Comparison of ENCODE assay signal across 19 cellular contexts in genomic region chr4:169815606-169816005, GRCh38. TPM values are rescaled to one million over a fixed set of nuclear protein-coding genes. Genes with fewer than 3 reads are reported as not detected.
DNase-seq lines count a peak whose midpoint lies in the region; ATAC-seq, FAIRE-seq and TF ChIP-seq lines count a peak whose summit lies in the region.
"Had no signal": no experiment of that assay in that cellular context is flagged by ENCODE, and none has a peak within 500 bp of the region (broad histone marks: within the 10 kb centered on the region; RNA-seq: fewer than 3 reads in every experiment).

No MANE protein-coding gene starts in this region.

- dilution Hi-C loops in keratinocyte (cut with MboI; ENCODE audit: extremely low pct_ligation_motif_present, low sequenced_read_pairs), result loop anchor here (25.0 kb wide), 1 partner anchor 222 kb away; the partner anchor contains the start of gene MFAP3L

- H3K9ac ChIP-seq in keratinocyte (ENCODE audit: control insufficient read depth, extremely low read depth, insufficient read depth, low read length) (no peak overlapping the region), trophoblast cell (ENCODE audit: low read length) (no peak overlapping the region)

- no peak overlapping the region for H4K91ac ChIP-seq in trophoblast cell (ENCODE audit: low read depth, low read length)

- H4K8ac ChIP-seq in trophoblast cell (ENCODE audit: low read depth, low read length), result no peak overlapping the region

- H2BK12ac ChIP-seq in trophoblast cell (ENCODE audit: low read length), result no peak overlapping the region

- no peaks in the 10 kb centered on the region for H4K20me1 ChIP-seq in keratinocyte (ENCODE audit: control insufficient read depth, extremely low read depth, insufficient read depth, low read length)

- H3K14ac ChIP-seq in trophoblast cell (ENCODE audit: low read length), result no peak overlapping the region

- H3K4me1 ChIP-seq in RWPE2 (ENCODE audit: insufficient read depth, poor library complexity, severe bottlenecking), result no peaks in the 10 kb centered on the region
- no peaks in the 10 kb centered on the region for H3K4me1 ChIP-seq in keratinocyte (ENCODE audit: control insufficient read depth, extremely low read depth, insufficient read depth, low read length)
- no peaks in the 10 kb centered on the region for H3K4me1 ChIP-seq in trophoblast cell (ENCODE audit: control insufficient read depth in 1 of 2, insufficient read depth in 2 of 2, low read length in 2 of 2)
- H3K4me1 ChIP-seq: sigmoid colon, tibial artery had no signal

- H3K79me2 ChIP-seq in keratinocyte (ENCODE audit: control insufficient read depth, insufficient read depth, low read length) (no peaks in the 10 kb centered on the region), trophoblast cell (ENCODE audit: control insufficient read depth, insufficient read depth, low read length, poor library complexity) (no peaks in the 10 kb centered on the region)

- no peak for TF ChIP-seq POLR2A in GM18505 (IDR thresholded peaks at IDR 0.05; ENCODE audit: borderline replicate concordance, extremely low read depth, insufficient read depth, insufficient read length)

- no peaks in the 10 kb centered on the region for H3K9me1 ChIP-seq in keratinocyte (ENCODE audit: control insufficient read depth, extremely low read depth, insufficient read depth, low read length)

- no peak overlapping the region for H2AK5ac ChIP-seq in trophoblast cell (ENCODE audit: low read length)

- no peaks in the 10 kb centered on the region for H3K27me3 ChIP-seq in RWPE2 (ENCODE audit: insufficient read depth, poor library complexity, severe bottlenecking)
- H3K27me3 ChIP-seq in keratinocyte (ENCODE audit: control insufficient read depth, extremely low read depth, insufficient read depth, low read length), result no peaks in the 10 kb centered on the region
- no peaks in the 10 kb centered on the region for H3K27me3 ChIP-seq in trophoblast cell (ENCODE audit: insufficient read depth, low read length)
- H3K27me3 ChIP-seq: cardiac muscle cell, sigmoid colon, tibial artery had no signal

- TF ChIP-seq CTCF in RWPE2 (IDR thresholded peaks at IDR 0.05; ENCODE audit: poor library complexity, severe bottlenecking) (no peak), keratinocyte (optimal IDR thresholded peaks at IDR 0.05 in 1 of 3, IDR thresholded peaks at IDR 0.05 in 1 of 3, conservative IDR thresholded peaks at IDR 0.05 in 1 of 3; ENCODE audit: extremely low read depth in 1 of 3, insufficient read depth in 2 of 3, low read length in 3 of 3) (no peak)

- no peak overlapping the region for H3K18ac ChIP-seq in trophoblast cell (ENCODE audit: low read length)

- H3K27ac ChIP-seq in RWPE2 (ENCODE audit: poor library complexity, severe bottlenecking) (no peak overlapping the region), keratinocyte (ENCODE audit: control insufficient read depth, insufficient read depth, low read length) (no peak overlapping the region), trophoblast cell (ENCODE audit: low read depth, low read length) (no peak overlapping the region)
- H3K27ac ChIP-seq: cardiac muscle cell, sigmoid colon, tibial artery had no signal

- peak; percentile 54 for ATAC-seq in HG02798 (IDR thresholded peaks at IDR 0.05; ENCODE audit: poor library complexity, unreplicated experiment)
- peak; percentile 70 for ATAC-seq in RWPE2 (ENCODE audit: low read depth)
- no peak for ATAC-seq in HG03432 (IDR thresholded peaks at IDR 0.05; ENCODE audit: unreplicated experiment)
- ATAC-seq in GM18505 (IDR thresholded peaks at IDR 0.05; ENCODE audit: unreplicated experiment), result no peak
- ATAC-seq: Right ventricle myocardium inferior, T-helper 17 cell had no signal

- H2AFZ ChIP-seq in keratinocyte (ENCODE audit: control insufficient read depth, low read length), result no peak overlapping the region
- H2AFZ ChIP-seq in trophoblast cell (ENCODE audit: insufficient read depth, low read length, poor library complexity), result no peak overlapping the region

- H3K9me3 ChIP-seq in RWPE2 (ENCODE audit: severe bottlenecking) (no peaks in the 10 kb centered on the region), keratinocyte (ENCODE audit: control insufficient read depth, low read depth, low read length) (no peaks in the 10 kb centered on the region), trophoblast cell (ENCODE audit: insufficient read depth, low read depth, low read length) (no peaks in the 10 kb centered on the region)
- H3K9me3 ChIP-seq: sigmoid colon, tibial artery had no signal

- H3K4me2 ChIP-seq in keratinocyte (ENCODE audit: control insufficient read depth, extremely low read depth, insufficient read depth, low read depth, low read length) (no peak overlapping the region), trophoblast cell (ENCODE audit: low read length) (no peak overlapping the region)

- no peaks in the 10 kb centered on the region for H3K79me1 ChIP-seq in trophoblast cell (ENCODE audit: low read length)

- no peaks in the 10 kb centered on the region for H3K36me3 ChIP-seq in RWPE2 (ENCODE audit: low read depth)
- H3K36me3 ChIP-seq in keratinocyte (ENCODE audit: control insufficient read depth in 2 of 2, extremely low read depth in 1 of 2, insufficient read depth in 2 of 2, low read length in 2 of 2), result no peaks in the 10 kb centered on the region
- H3K36me3 ChIP-seq in trophoblast cell (ENCODE audit: control insufficient read depth in 1 of 2, insufficient read depth in 2 of 2, low read length in 2 of 2), result no peaks in the 10 kb centered on the region
- H3K36me3 ChIP-seq: cardiac muscle cell, sigmoid colon, tibial artery had no signal

- DNase-seq in Daoy (ENCODE audit: low read depth), result peak; percentile 15
- DNase-seq in RWPE2 (ENCODE audit: low spot score), result no peak
- DNase-seq in keratinocyte (ENCODE audit: low read depth, low spot score), result no peak
- no peak for DNase-seq in activated CD4-positive, CD25-positive, alpha-beta regulatory T cell (lab: John Stamatoyannopoulos, UW)
- no peak for DNase-seq in trophoblast cell
- DNase-seq: activated CD4-positive, CD25-positive, alpha-beta regulatory T cell treated with anti-CD3 and anti-CD28 coated beads, Interleukin-2, amount 50 U/mL, for 72 hours; effector memory CD4-positive, alpha-beta T cell; midbrain; NCI-H1092 treated with DMSO at 0.1 percent for 48 hours; NCI-H2171 treated with DMSO at 0.1 percent for 48 hours; sigmoid colon; stimulated activated CD4-positive, alpha-beta T cell treated with anti-CD3 and anti-CD28 coated beads, Interleukin-4, amount 100 ng/mL, for 24 hours; T-helper 17 cell; tibial artery had no signal

- peak; percentile 78 for FAIRE-seq in keratinocyte (lab: Jason Lieb, UNC)

- H3K4ac ChIP-seq in trophoblast cell (ENCODE audit: low read depth, low read length), result no peak overlapping the region

- H3K4me3 ChIP-seq in RWPE2 (ENCODE audit: severe bottlenecking) (no peak overlapping the region), keratinocyte (ENCODE audit: control insufficient read depth in 2 of 3, extremely low read depth in 1 of 3, insufficient read depth in 2 of 3, low read depth in 1 of 3, low read length in 3 of 3) (no peak overlapping the region), trophoblast cell (ENCODE audit: low read depth, low read length) (no peak overlapping the region)
- H3K4me3 ChIP-seq: cardiac muscle cell, sigmoid colon, tibial artery had no signal

- no peak overlapping the region for H2BK120ac ChIP-seq in trophoblast cell (ENCODE audit: insufficient read depth, low read length, poor library complexity)

- H2BK5ac ChIP-seq in trophoblast cell (ENCODE audit: low read depth, low read length, poor library complexity), result no peak overlapping the region

- H3K23ac ChIP-seq in trophoblast cell (ENCODE audit: low read length), result no peak overlapping the region

- no CpG with 5 or more reads among the region's 3 CpGs for WGBS in trophoblast cell (ENCODE audit: extremely low coverage, insufficient coverage, insufficient read length)

- no peak overlapping the region for H4K12ac ChIP-seq in trophoblast cell (ENCODE audit: low read depth, low read length)

RNA-seq across cellular contexts. Expression of gene HPF1, which starts 57.9 kb away (rescaled TPM):
- 23.3 and 34.4 TPM in 2 replicates for total RNA-seq in Daoy (2014; rRNA removed; shearing (Covaris generic))
- polyA plus RNA-seq in keratinocyte, result 7.3 to 19.1 TPM (median 15.7 TPM) in 3 replicates
- 7.5 TPM for polyA plus RNA-seq in keratinocyte (2011; ENCODE audit: low read depth)
- polyA plus RNA-seq in keratinocyte (2011; cell fraction: cytosol; rRNA removed), result 9.7 and 16.2 TPM in 2 replicates
- 8.3 and 13.1 TPM in 2 replicates for polyA plus RNA-seq in keratinocyte (2011; cell fraction: nucleus; rRNA removed)
- polyA plus RNA-seq in keratinocyte (2012; ENCODE audit: low replicate concordance), result 11.6 and 15.2 TPM in 2 replicates
- 1.2 to 4.1 TPM (median 2.5 TPM) in 3 replicates for polyA minus RNA-seq in keratinocyte
- 5.6 TPM for polyA minus RNA-seq in keratinocyte (2011; cell fraction: cytosol; rRNA and poly(A)+ RNA removed)
- 0.63 and 4.9 TPM in 2 replicates for polyA minus RNA-seq in keratinocyte (2011; cell fraction: nucleus; rRNA and poly(A)+ RNA removed)
- 33.5 and 36.4 TPM in 2 replicates for polyA plus RNA-seq in trophoblast cell (2013)

Comparison
In these comparisons a context has a peak if more than half of its experiments do, and no peak if none do; other contexts are left out.
1. ATAC-seq: peak in HG02798 (single experiment) and RWPE2 (single experiment); none in HG03432 (single experiment) and GM18505 (single experiment).